In genomic region chr11:102338479-102339010, GRCh38 we compare ENCODE assay signal across 25 cellular contexts. TPM values are rescaled to one million over a fixed set of nuclear protein-coding genes. Genes with fewer than 3 reads are reported as not detected.
A peak's percentile ranks its signal among the peaks of the same experiment; 100 is the strongest.
DNase-seq lines count a peak whose midpoint lies in the region; ATAC-seq and TF ChIP-seq lines count a peak whose summit lies in the region.
"Had no signal": no experiment of that assay in that cellular context is flagged by ENCODE, and none has a peak within 500 bp of the region (broad histone marks: within the 10 kb centered on the region; RNA-seq: fewer than 3 reads in every experiment).

No MANE protein-coding gene starts in this region.

- TF ChIP-seq EP300 in upper lobe of left lung (IDR thresholded peaks at IDR 0.05) = no peak

- no peaks in the 10 kb centered on the region for H3K9me3 Mint-ChIP-seq in activated CD4-positive, alpha-beta T cell treated with anti-CD3 and anti-CD28 coated beads, Interleukin-2, amount 10 ng/mL, durations not matched to agents 24 days and 14 days
- H3K9me3 Mint-ChIP-seq in activated CD4-positive, alpha-beta T cell treated with anti-CD3 and anti-CD28 coated beads, Interleukin-2, amount 10 ng/mL, durations not matched to agents 7 days and 5 days = no peaks in the 10 kb centered on the region
- no peaks in the 10 kb centered on the region for H3K9me3 Mint-ChIP-seq in activated B cell treated with CpG ODN at 0.5 μM for 24 hours
- H3K9me3 Mint-ChIP-seq in naive thymus-derived CD4-positive, alpha-beta T cell = peaks cover 0 to 2% (median 0%) of the 10 kb centered on the region in 11 donors
- H3K9me3 Mint-ChIP-seq: brain, WTC11 had no signal

- no peak for TF ChIP-seq CTCF in activated B cell treated with CpG ODN at 0.5 μM for 24 hours (IDR thresholded peaks at IDR 0.05)
- TF ChIP-seq CTCF in upper lobe of left lung (IDR thresholded peaks at IDR 0.05) = no peak

- H3K27me3 ChIP-seq in naive thymus-derived CD4-positive, alpha-beta T cell (ENCODE audit: control insufficient read depth in 2 of 2, insufficient read depth in 2 of 2, low read length in 2 of 2) = no peaks in the 10 kb centered on the region
- H3K27me3 ChIP-seq in upper lobe of left lung = no peaks in the 10 kb centered on the region
- H3K27me3 ChIP-seq: adrenal gland, right lobe of liver, stomach, tibial nerve had no signal

- intact Hi-C loops in activated CD4-positive, alpha-beta T cell treated with anti-CD3 and anti-CD28 coated beads, Interleukin-2, amount 10 ng/mL, durations not matched to agents 24 days and 14 days (cut with micrococcal nuclease) = no loop called here
- intact Hi-C loops in activated B cell treated with CpG ODN at 0.5 μM for 24 hours (cut with micrococcal nuclease) (no loop called here), left cardiac atrium (cut with DNase I) (loop anchor here in 1 of 2 donors (2.0 kb wide), 1 partner anchor 156 kb away; no protein-coding TSS in a partner anchor)
- intact Hi-C loops in naive thymus-derived CD4-positive, alpha-beta T cell (cut with micrococcal nuclease) = no loop called here

- H3K4me1 Mint-ChIP-seq in activated CD4-positive, alpha-beta T cell treated with anti-CD3 and anti-CD28 coated beads, Interleukin-2, amount 10 ng/mL, durations not matched to agents 24 days and 14 days = peaks cover 18% of the 10 kb centered on the region
- peaks cover 9% of the 10 kb centered on the region for H3K4me1 Mint-ChIP-seq in activated CD4-positive, alpha-beta T cell treated with anti-CD3 and anti-CD28 coated beads, Interleukin-2, amount 10 ng/mL, durations not matched to agents 7 days and 5 days
- peaks cover 20% of the 10 kb centered on the region for H3K4me1 Mint-ChIP-seq in activated B cell treated with CpG ODN at 0.5 μM for 24 hours
- H3K4me1 Mint-ChIP-seq in naive thymus-derived CD4-positive, alpha-beta T cell = peaks cover 5 to 24% (median 12%) of the 10 kb centered on the region in 7 donors

- DNase-seq in activated CD4-positive, alpha-beta T cell treated with anti-CD3 and anti-CD28 coated beads, Interleukin-2, amount 10 ng/mL, durations not matched to agents 24 days and 14 days = no peak
- no peak for DNase-seq in activated CD4-positive, alpha-beta T cell treated with anti-CD3 and anti-CD28 coated beads, Interleukin-2, amount 10 ng/mL, durations not matched to agents 7 days and 5 days
- no peak for DNase-seq in activated B cell treated with CpG ODN at 0.5 μM for 24 hours
- no peak for DNase-seq in naive thymus-derived CD4-positive, alpha-beta T cell
- DNase-seq in left cardiac atrium = no peak
- no peak for DNase-seq in upper lobe of left lung
- DNase-seq in HT-29 (ENCODE audit: low spot score) = no peak
- DNase-seq: activated CD8-positive, alpha-beta memory T cell treated with anti-CD3 and anti-CD28 coated beads for 24 hours; adrenal gland; AML-193; COR-L47; DMS79; GF-D8; glutamatergic neuron; NCI-H1092; NCI-H187 treated with DMSO at 0.1 percent for 48 hours; NCI-H748 treated with DMSO at 0.1 percent for 48 hours; right lobe of liver; SK-N-SH; stomach; T1000 had no signal

- H3K4me3 Mint-ChIP-seq in activated CD4-positive, alpha-beta T cell treated with anti-CD3 and anti-CD28 coated beads, Interleukin-2, amount 10 ng/mL, durations not matched to agents 24 days and 14 days = no peak overlapping the region
- H3K4me3 Mint-ChIP-seq in activated CD4-positive, alpha-beta T cell treated with anti-CD3 and anti-CD28 coated beads, Interleukin-2, amount 10 ng/mL, durations not matched to agents 7 days and 5 days = no peak overlapping the region
- no peak overlapping the region for H3K4me3 Mint-ChIP-seq in activated B cell treated with CpG ODN at 0.5 μM for 24 hours
- no peak overlapping the region for H3K4me3 Mint-ChIP-seq in naive thymus-derived CD4-positive, alpha-beta T cell
- H3K4me3 Mint-ChIP-seq: brain, WTC11 had no signal

- no peak overlapping the region for H3K4me3 ChIP-seq in naive thymus-derived CD4-positive, alpha-beta T cell (ENCODE audit: low read length)
- no peak overlapping the region for H3K4me3 ChIP-seq in upper lobe of left lung
- H3K4me3 ChIP-seq: adrenal gland, right lobe of liver, stomach, tibial nerve had no signal

- H3K27ac ChIP-seq in naive thymus-derived CD4-positive, alpha-beta T cell (ENCODE audit: low read depth, low read length) = peak overlapping the region; percentile 39
- H3K27ac ChIP-seq in upper lobe of left lung = no peak overlapping the region
- H3K27ac ChIP-seq: adrenal gland, right lobe of liver, stomach had no signal

- peaks cover 35% of the 10 kb centered on the region for H3K36me3 Mint-ChIP-seq in activated CD4-positive, alpha-beta T cell treated with anti-CD3 and anti-CD28 coated beads, Interleukin-2, amount 10 ng/mL, durations not matched to agents 24 days and 14 days (ENCODE audit: low read depth)
- peaks cover 25% of the 10 kb centered on the region for H3K36me3 Mint-ChIP-seq in activated CD4-positive, alpha-beta T cell treated with anti-CD3 and anti-CD28 coated beads, Interleukin-2, amount 10 ng/mL, durations not matched to agents 7 days and 5 days (ENCODE audit: low read depth)
- H3K36me3 Mint-ChIP-seq in activated B cell treated with CpG ODN at 0.5 μM for 24 hours (ENCODE audit: low read depth) = peaks cover 42% of the 10 kb centered on the region
- H3K36me3 Mint-ChIP-seq in naive thymus-derived CD4-positive, alpha-beta T cell = peaks cover 0 to 16% (median 0%) of the 10 kb centered on the region in 5 donors
- H3K36me3 Mint-ChIP-seq: brain, WTC11 had no signal

- peaks cover 0 to 3% of the 10 kb centered on the region in 2 donors for H3K4me1 ChIP-seq in naive thymus-derived CD4-positive, alpha-beta T cell (ENCODE audit: control insufficient read depth in 2 of 2, insufficient read depth in 2 of 2, low read length in 2 of 2)
- H3K4me1 ChIP-seq in upper lobe of left lung = no peaks in the 10 kb centered on the region
- H3K4me1 ChIP-seq: adrenal gland had no signal

- no peak for ATAC-seq in activated B cell treated with CpG ODN at 0.5 μM for 24 hours (ENCODE audit: low read depth)
- ATAC-seq in naive thymus-derived CD4-positive, alpha-beta T cell = no peak
- ATAC-seq in left cardiac atrium = no peak
- no peak for ATAC-seq in upper lobe of left lung (ENCODE audit: low FRiP score in 2 of 2)
- ATAC-seq: right lobe of liver, WTC11 had no signal

- POLR2A ChIA-PET in activated CD4-positive, alpha-beta T cell treated with anti-CD3 and anti-CD28 coated beads, Interleukin-2, amount 10 ng/mL, durations not matched to agents 7 days and 5 days (lab: Charles Lee) = no interaction called here
- POLR2A ChIA-PET in activated B cell treated with CpG ODN at 0.5 μM for 24 hours (lab: Charles Lee) = interaction anchor here (1.1 to 2.0 kb wide), 4 partner anchors 11 to 33 kb away, joined by 3 to 9 read pairs (median 6); partner anchors contain the start of gene BIRC3
- POLR2A ChIA-PET in naive thymus-derived CD4-positive, alpha-beta T cell (lab: Charles Lee) = no interaction called here

- H3K27me3 Mint-ChIP-seq in activated CD4-positive, alpha-beta T cell treated with anti-CD3 and anti-CD28 coated beads, Interleukin-2, amount 10 ng/mL, durations not matched to agents 24 days and 14 days = no peaks in the 10 kb centered on the region
- H3K27me3 Mint-ChIP-seq in activated CD4-positive, alpha-beta T cell treated with anti-CD3 and anti-CD28 coated beads, Interleukin-2, amount 10 ng/mL, durations not matched to agents 7 days and 5 days = no peaks in the 10 kb centered on the region
- H3K27me3 Mint-ChIP-seq in activated B cell treated with CpG ODN at 0.5 μM for 24 hours = no peaks in the 10 kb centered on the region
- H3K27me3 Mint-ChIP-seq in naive thymus-derived CD4-positive, alpha-beta T cell = no peaks in the 10 kb centered on the region
- H3K27me3 Mint-ChIP-seq: brain had no signal

- no peaks in the 10 kb centered on the region for H3K9me3 ChIP-seq in naive thymus-derived CD4-positive, alpha-beta T cell (ENCODE audit: control insufficient read depth in 2 of 3, low read length in 3 of 3)
- H3K9me3 ChIP-seq in upper lobe of left lung = no peaks in the 10 kb centered on the region
- H3K9me3 ChIP-seq: adrenal gland, right lobe of liver, SK-N-SH, stomach, tibial nerve had no signal

- TF ChIP-seq POLR2A in GM15510 (IDR thresholded peaks at IDR 0.05; ENCODE audit: borderline replicate concordance, extremely low read depth, insufficient read length) (peak; percentile 26), upper lobe of left lung (IDR thresholded peaks at IDR 0.05) (no peak)

- CTCF ChIA-PET in activated CD4-positive, alpha-beta T cell treated with anti-CD3 and anti-CD28 coated beads, Interleukin-2, amount 10 ng/mL, durations not matched to agents 7 days and 5 days (lab: Charles Lee) = no interaction called here
- CTCF ChIA-PET in activated B cell treated with CpG ODN at 0.5 μM for 24 hours (lab: Charles Lee) = interaction anchor here (1.0 to 1.6 kb wide), 3 partner anchors 45 to 274 kb away, joined by 4 to 8 read pairs (median 4); no protein-coding TSS in a partner anchor
- CTCF ChIA-PET in naive thymus-derived CD4-positive, alpha-beta T cell (lab: Charles Lee) = interaction anchor here (1.6 to 2.4 kb wide), 5 partner anchors 12 to 328 kb away, joined by 5 to 12 read pairs (median 6); no protein-coding TSS in a partner anchor

- peak overlapping the region; percentile 64 for H3K27ac Mint-ChIP-seq in activated CD4-positive, alpha-beta T cell treated with anti-CD3 and anti-CD28 coated beads, Interleukin-2, amount 10 ng/mL, durations not matched to agents 24 days and 14 days
- H3K27ac Mint-ChIP-seq in activated CD4-positive, alpha-beta T cell treated with anti-CD3 and anti-CD28 coated beads, Interleukin-2, amount 10 ng/mL, durations not matched to agents 7 days and 5 days = no peak overlapping the region
- peak overlapping the region; percentile 26 for H3K27ac Mint-ChIP-seq in activated B cell treated with CpG ODN at 0.5 μM for 24 hours
- peak overlapping the region; percentile 26 to 60 (median 44) for H3K27ac Mint-ChIP-seq in naive thymus-derived CD4-positive, alpha-beta T cell
- H3K27ac Mint-ChIP-seq: brain, WTC11 had no signal

- peaks cover 4 to 37% (median 13%) of the 10 kb centered on the region in 3 experiments for H3K36me3 ChIP-seq in naive thymus-derived CD4-positive, alpha-beta T cell (ENCODE audit: control insufficient read depth in 2 of 3, insufficient read depth in 3 of 3, low read length in 3 of 3)
- peaks cover 0 to 44% (median 8%) of the 10 kb centered on the region in 4 donors for H3K36me3 ChIP-seq in upper lobe of left lung

RNA-seq across cellular contexts. Expression of gene BIRC2, which starts 8.5 kb away (rescaled TPM):
- total RNA-seq in activated CD4-positive, alpha-beta T cell treated with anti-CD3 and anti-CD28 coated beads, Interleukin-2, amount 10 ng/mL, durations not matched to agents 24 days and 14 days = 27.8 and 30.8 TPM in 2 replicates
- total RNA-seq in activated CD4-positive, alpha-beta T cell treated with anti-CD3 and anti-CD28 coated beads, Interleukin-2, amount 10 ng/mL, durations not matched to agents 7 days and 5 days = 10 to 100 TPM; 34.9 to 41.2 TPM
- total RNA-seq in activated B cell treated with CpG ODN at 0.5 μM for 24 hours = 27.1 and 34.9 TPM in 2 replicates
- total RNA-seq in naive thymus-derived CD4-positive, alpha-beta T cell = 100 to 1,000 TPM in 1 of 5 experiments, 10 to 100 TPM in 4; 37.5 to 103 (median 72.0) TPM
- polyA plus RNA-seq in naive thymus-derived CD4-positive, alpha-beta T cell = 10 to 100 TPM; 35.2 to 42.8 TPM
- total RNA-seq in left cardiac atrium = 10 to 100 TPM; 30.4 to 34.2 TPM
- total RNA-seq in upper lobe of left lung = 10 to 100 TPM; 23.1 to 56.7 (median 37.8) TPM
- total RNA-seq in HT-29 (2014; rRNA removed; shearing (Covaris generic)) = 14.8 and 16.1 TPM in 2 replicates

RNA-seq across cellular contexts. Expression of gene BIRC3, which starts 21.3 kb away (rescaled TPM):
- 100 and 102 TPM in 2 replicates for total RNA-seq in activated CD4-positive, alpha-beta T cell treated with anti-CD3 and anti-CD28 coated beads, Interleukin-2, amount 10 ng/mL, durations not matched to agents 24 days and 14 days
- total RNA-seq in activated CD4-positive, alpha-beta T cell treated with anti-CD3 and anti-CD28 coated beads, Interleukin-2, amount 10 ng/mL, durations not matched to agents 7 days and 5 days = 10 to 100 TPM; 33.1 to 39.6 TPM
- 236 and 270 TPM in 2 replicates for total RNA-seq in activated B cell treated with CpG ODN at 0.5 μM for 24 hours
- total RNA-seq in naive thymus-derived CD4-positive, alpha-beta T cell = 100 to 1,000 TPM in 3 of 5 experiments, 10 to 100 TPM in 2; 62.3 to 160 (median 128) TPM
- 10 to 100 TPM; 18.8 to 47.7 TPM for polyA plus RNA-seq in naive thymus-derived CD4-positive, alpha-beta T cell
- total RNA-seq in left cardiac atrium = 1 to 10 TPM; 7.0 to 8.4 TPM
- total RNA-seq in upper lobe of left lung = 10 to 100 TPM in 5 of 6 donors, 1 to 10 TPM in 1; 8.8 to 39.5 (median 19.1) TPM
- 0.94 and 1.4 TPM in 2 replicates for total RNA-seq in HT-29 (2014; rRNA removed; shearing (Covaris generic))
